In the genomic region with DNA sequence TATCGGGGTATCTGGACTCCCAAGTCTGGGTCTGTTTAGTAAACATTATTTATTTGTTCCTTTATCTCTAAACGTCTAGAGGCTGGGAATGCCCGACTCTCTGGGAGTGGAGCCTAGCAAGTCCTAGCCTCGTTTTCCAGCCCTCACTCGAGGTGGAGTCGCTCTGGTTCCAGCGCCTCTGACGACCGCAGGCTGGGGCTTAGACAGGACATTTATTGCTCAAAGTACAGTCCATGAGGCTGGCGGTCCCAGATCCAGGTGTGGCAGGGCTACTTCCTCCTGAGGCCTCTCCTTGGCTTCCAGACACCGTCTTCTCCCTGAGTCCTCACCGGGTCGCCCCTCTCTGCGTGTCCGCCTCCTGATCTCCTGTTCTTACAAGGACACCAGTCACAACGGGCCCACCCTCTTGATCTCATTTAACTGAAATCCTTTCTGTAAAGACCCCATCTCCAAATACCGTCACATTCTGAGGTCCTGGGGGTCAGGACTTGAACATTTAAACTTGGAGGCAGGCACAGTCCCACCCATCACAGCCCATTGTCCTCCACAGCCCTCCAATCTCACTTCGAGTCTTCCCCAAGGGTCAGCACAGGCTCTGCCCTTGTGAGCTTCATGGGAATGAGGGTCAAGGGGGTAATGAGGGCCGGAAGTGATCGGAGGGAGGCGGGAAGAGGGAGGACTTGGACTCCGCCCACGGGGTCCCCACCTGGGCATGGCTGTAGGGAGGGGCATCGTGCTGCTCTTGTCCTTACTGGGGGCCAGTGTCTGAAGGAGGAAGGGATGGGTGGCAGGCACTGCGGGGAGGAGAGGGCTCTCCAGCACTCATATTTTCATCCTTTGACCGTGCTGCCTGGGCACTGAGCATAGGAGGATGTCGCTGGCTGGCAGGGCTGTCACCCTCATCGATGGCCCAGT, we compare ENCODE assay signal across 25 cellular contexts.
"Had no signal": no experiment of that assay in that cellular context is flagged by ENCODE, and none has a peak within 500 bp of the region (broad histone marks: within the 10 kb centered on the region; RNA-seq: fewer than 3 reads in every experiment).

No MANE protein-coding gene starts in this region.

- H3K27me3 Mint-ChIP-seq: activated CD4-positive, alpha-beta memory T cell treated with anti-CD3 and anti-CD28 coated beads, Interleukin-2, amount 10 ng/mL, durations not matched to agents 7 days and 5 days had no signal

- H3K9me3 ChIP-seq: Peyer's patch had no signal

- H3K4me1 ChIP-seq: Peyer's patch had no signal

- H3K27me3 ChIP-seq: Peyer's patch had no signal

- H3K4me1 Mint-ChIP-seq: activated CD4-positive, alpha-beta memory T cell treated with anti-CD3 and anti-CD28 coated beads, Interleukin-2, amount 10 ng/mL, durations not matched to agents 7 days and 5 days; activated CD4-positive, alpha-beta T cell treated with anti-CD3 and anti-CD28 coated beads for 36 hours; activated naive CD4-positive, alpha-beta T cell treated with anti-CD3 and anti-CD28 coated beads, Interleukin-2, amount 10 ng/mL, durations not matched to agents 7 days and 5 days; activated naive CD8-positive, alpha-beta T cell treated with anti-CD3 and anti-CD28 coated beads for 36 hours had no signal

- ATAC-seq: activated CD4-positive, alpha-beta T cell treated with anti-CD3 and anti-CD28 coated beads for 36 hours; activated T-cell treated with anti-CD3 and anti-CD28 coated beads, Interleukin-2, amount 50 U/mL, for 72 hours had no signal

- DNase-seq: activated CD4-positive, alpha-beta memory T cell treated with anti-CD3 and anti-CD28 coated beads, Interleukin-2, amount 10 ng/mL, durations not matched to agents 7 days and 5 days; activated CD4-positive, alpha-beta T cell treated with anti-CD3 and anti-CD28 coated beads for 36 hours; activated CD4-positive, alpha-beta T cell treated with anti-CD3 and anti-CD28 coated beads, Interleukin-2, amount 50 U/mL, for 1 hour; activated gamma-delta T cell treated with Interleukin-2 at 50 U/mL for 16 hours; activated naive CD4-positive, alpha-beta T cell treated with anti-CD3 and anti-CD28 coated beads, Interleukin-2, amount 10 ng/mL, durations not matched to agents 7 days and 5 days; activated naive CD8-positive, alpha-beta T cell treated with anti-CD3 and anti-CD28 coated beads for 36 hours; activated T-cell treated with anti-CD3 and anti-CD28 coated beads, Interleukin-2, amount 50 U/mL, for 72 hours; brain microvascular endothelial cell; cerebellar nuclear complex; Kasumi-1; KBM-7; NCI-H146; NCI-H1930; NCI-H2171 treated with DMSO at 0.1 percent for 48 hours; NCI-H226; NCI-H526; NCI-H774; NK-92 treated with Interleukin-12 subunit alpha and Interleukin-12 subunit beta, amount 100 ng/mL, for 24 hours; OCI-M1; Peyer's patch; SHP77 had no signal

- H3K4me3 Mint-ChIP-seq: activated CD4-positive, alpha-beta memory T cell treated with anti-CD3 and anti-CD28 coated beads, Interleukin-2, amount 10 ng/mL, durations not matched to agents 7 days and 5 days; activated CD4-positive, alpha-beta T cell treated with anti-CD3 and anti-CD28 coated beads for 36 hours; activated naive CD4-positive, alpha-beta T cell treated with anti-CD3 and anti-CD28 coated beads, Interleukin-2, amount 10 ng/mL, durations not matched to agents 7 days and 5 days; activated naive CD8-positive, alpha-beta T cell treated with anti-CD3 and anti-CD28 coated beads for 36 hours; activated T-cell treated with anti-CD3 and anti-CD28 coated beads, Interleukin-2, amount 50 U/mL, for 72 hours; T-helper 1 cell treated with Interleukin-12 subunit alpha and Interleukin-12 subunit beta and Interleukin-4 antibody, amounts not matched to agents 30 μg/mL and 1 μg/mL, for 36 hours had no signal

- H3K9me3 Mint-ChIP-seq: activated CD4-positive, alpha-beta memory T cell treated with anti-CD3 and anti-CD28 coated beads, Interleukin-2, amount 10 ng/mL, durations not matched to agents 7 days and 5 days; activated naive CD4-positive, alpha-beta T cell treated with anti-CD3 and anti-CD28 coated beads, Interleukin-2, amount 10 ng/mL, durations not matched to agents 7 days and 5 days; activated naive CD8-positive, alpha-beta T cell treated with anti-CD3 and anti-CD28 coated beads for 36 hours; activated T-cell treated with anti-CD3 and anti-CD28 coated beads, Interleukin-2, amount 50 U/mL, for 72 hours; activated T-helper 2 cell treated with anti-CD3 and anti-CD28 coated beads, Interferon-gamma antibody, Interleukin-2, Interleukin-4, amounts not matched to agents 10 μg/mL and 5 μg/mL and 100 μg/mL, durations not matched to agents 14 hours and 24 hours and 36 hours; T-helper 1 cell treated with Interleukin-12 subunit alpha and Interleukin-12 subunit beta and Interleukin-4 antibody, amounts not matched to agents 30 μg/mL and 1 μg/mL, for 36 hours had no signal

- H3K36me3 ChIP-seq: brain microvascular endothelial cell, cardiac muscle cell, Peyer's patch had no signal

- H3K27ac Mint-ChIP-seq: activated CD4-positive, alpha-beta memory T cell treated with anti-CD3 and anti-CD28 coated beads, Interleukin-2, amount 10 ng/mL, durations not matched to agents 7 days and 5 days; activated CD4-positive, alpha-beta T cell treated with anti-CD3 and anti-CD28 coated beads for 36 hours; activated naive CD4-positive, alpha-beta T cell treated with anti-CD3 and anti-CD28 coated beads, Interleukin-2, amount 10 ng/mL, durations not matched to agents 7 days and 5 days; activated naive CD8-positive, alpha-beta T cell treated with anti-CD3 and anti-CD28 coated beads for 36 hours; activated T-cell treated with anti-CD3 and anti-CD28 coated beads, Interleukin-2, amount 50 U/mL, for 72 hours; activated T-helper 2 cell treated with anti-CD3 and anti-CD28 coated beads, Interferon-gamma antibody, Interleukin-2, Interleukin-4, amounts not matched to agents 10 μg/mL and 5 μg/mL and 100 μg/mL, durations not matched to agents 14 hours and 24 hours and 36 hours; T-helper 1 cell treated with Interleukin-12 subunit alpha and Interleukin-12 subunit beta and Interleukin-4 antibody, amounts not matched to agents 30 μg/mL and 1 μg/mL, for 36 hours had no signal

- H3K4me3 ChIP-seq: cardiac muscle cell, Peyer's patch had no signal

- H3K36me3 Mint-ChIP-seq: activated naive CD4-positive, alpha-beta T cell treated with anti-CD3 and anti-CD28 coated beads, Interleukin-2, amount 10 ng/mL, durations not matched to agents 7 days and 5 days; activated naive CD8-positive, alpha-beta T cell treated with anti-CD3 and anti-CD28 coated beads for 36 hours had no signal

- H3K27ac ChIP-seq: brain microvascular endothelial cell, cardiac muscle cell, Peyer's patch, RWPE1 had no signal
